Comparison of ENCODE assay signal across 2 cellular contexts in genomic region chrX:1418901-1419544, GRCh38.
TF ChIP-seq lines count a peak whose summit lies in the region.

No MANE protein-coding gene starts in this region.

TF ChIP-seq in HCT116, 20 proteins besides CTCF, POLR2A, EP300 and RAD21:
- no peak for TF ChIP-seq ZNF274 (IDR thresholded peaks at IDR 0.05; ENCODE audit: low read depth, low read length)
- TF ChIP-seq EZH2 (IDR thresholded peaks at IDR 0.05): no peak
- no peak for TF ChIP-seq ZBTB33 (IDR thresholded peaks at IDR 0.05; ENCODE audit: extremely low read depth, insufficient replicate concordance, low read length)
- TF ChIP-seq REST (IDR thresholded peaks at IDR 0.05; ENCODE audit: low read depth): no peak
- no peak for TF ChIP-seq FOSL1 (IDR thresholded peaks at IDR 0.05; ENCODE audit: low read depth)
- TF ChIP-seq YY1 (IDR thresholded peaks at IDR 0.05; ENCODE audit: extremely low read depth, insufficient replicate concordance, low read depth, low read length): no peak
- no peak; the same call in 1 of the 2 replicates for TF ChIP-seq POLR2AphosphoS5 (IDR thresholded peaks at IDR 0.05; ENCODE audit: low read depth, low read length)
- no peak for TF ChIP-seq ELF1 (IDR thresholded peaks at IDR 0.05; ENCODE audit: borderline replicate concordance, low read depth)
- TF ChIP-seq EGR1 (IDR thresholded peaks at IDR 0.05; ENCODE audit: low read depth): no peak
- no peak for TF ChIP-seq EZH2phosphoT487 (IDR thresholded peaks at IDR 0.05; ENCODE audit: borderline replicate concordance)
- TF ChIP-seq TCF7L2 (IDR thresholded peaks at IDR 0.05; ENCODE audit: borderline replicate concordance, extremely low read depth, insufficient read depth, insufficient read length): no peak
- TF ChIP-seq CBX3 (IDR thresholded peaks at IDR 0.05; ENCODE audit: low read depth): no peak
- no peak for TF ChIP-seq JUND (IDR thresholded peaks at IDR 0.05)
- no peak for TF ChIP-seq CEBPB (IDR thresholded peaks at IDR 0.05; ENCODE audit: low read depth)
- no peak for TF ChIP-seq MAX (IDR thresholded peaks at IDR 0.05)
TF ChIP-seq in HCT116: peak in this region for 0.

TF ChIP-seq in H1, 55 proteins besides CTCF, POLR2A, EP300 and RAD21:
- TF ChIP-seq HDAC6 (IDR thresholded peaks at IDR 0.05; ENCODE audit: low read depth, low read length) (no peak), SP4 (IDR thresholded peaks at IDR 0.05; ENCODE audit: low read length) (no peak), RFX5 (IDR thresholded peaks at IDR 0.05; ENCODE audit: borderline replicate concordance, low read depth, low read length) (no peak), POLR2AphosphoS5 (IDR thresholded peaks at IDR 0.05; ENCODE audit: low read depth, low read length) (peak; percentile 63), CTBP2 (IDR thresholded peaks at IDR 0.05; ENCODE audit: borderline replicate concordance, insufficient read depth, insufficient read length, low read length) (no peak), RBBP5 (IDR thresholded peaks at IDR 0.05; ENCODE audit: borderline replicate concordance, low read depth, low read length) (no peak)
